7 cellular contexts compared by ENCODE assay signal in the genomic region with DNA sequence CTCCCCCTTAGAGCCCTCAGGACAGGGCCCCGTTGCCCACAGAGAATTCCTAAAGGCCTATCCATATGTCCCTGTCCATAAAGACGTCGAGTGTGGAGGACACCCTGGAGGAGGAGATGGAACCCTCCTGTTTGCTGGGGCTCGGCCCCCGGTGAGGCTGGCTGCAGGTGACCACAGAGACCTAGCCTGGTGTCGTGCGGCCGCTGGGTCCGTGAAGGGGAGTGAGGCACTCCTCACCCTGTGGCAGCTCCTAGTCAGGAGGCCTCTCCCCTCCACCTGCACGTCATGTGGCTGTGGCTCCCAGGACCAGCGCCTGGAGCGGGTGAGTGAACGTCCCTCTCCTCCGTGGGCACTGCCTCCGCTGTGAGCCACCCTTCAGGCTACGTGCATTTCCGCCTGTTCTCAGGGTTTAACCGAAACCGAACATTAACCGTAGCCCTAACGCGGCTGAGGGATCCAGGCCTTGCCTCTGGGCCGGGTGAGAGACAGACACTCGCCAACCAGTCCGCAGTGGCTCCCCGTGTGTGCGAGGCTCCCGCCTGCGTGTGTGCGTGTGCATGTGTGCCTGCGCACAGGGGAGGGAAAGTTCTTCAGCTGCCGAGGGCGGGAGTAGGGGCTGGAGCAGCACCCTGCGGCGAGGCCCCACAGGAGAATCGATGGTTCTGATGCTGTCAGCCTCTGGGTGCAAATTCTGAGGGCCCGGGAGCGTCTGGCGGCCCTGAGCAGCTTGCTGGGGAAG. TPM values are rescaled to one million over a fixed set of nuclear protein-coding genes. Genes with fewer than 3 reads are reported as not detected.
DNase-seq lines count a peak whose midpoint lies in the region; ATAC-seq, FAIRE-seq and TF ChIP-seq lines count a peak whose summit lies in the region.

No MANE protein-coding gene starts in this region.

- H3K9ac ChIP-seq in H1 (replicated peaks in 1 of 4; ENCODE audit: extremely low read depth in 1 of 4, low read depth in 3 of 4, low read length in 3 of 4) (no peak overlapping the region), skeletal muscle tissue (ENCODE audit: low read depth in 1 of 3, low read length in 3 of 3) (peak overlapping the region in 2 of 3 donors; percentile 33 to 43)

- no peaks in the 10 kb centered on the region for H3K79me2 ChIP-seq in H1 (ENCODE audit: control insufficient read depth in 1 of 2, insufficient read depth in 2 of 2, low read length in 2 of 2)

- peak overlapping the region; percentile 82; the same call in 1 of the 2 replicates for H4K8ac ChIP-seq in H1 (ENCODE audit: extremely low read depth, insufficient read depth, low read length)

- H3K4me3 ChIP-seq in Peyer's patch = peak overlapping the region in 1 of 4 donors; percentile 4
- peak overlapping the region in 1 of 4 experiments; percentile 7; a peak in 1 of 8 replicates for H3K4me3 ChIP-seq in H1 (ENCODE audit: extremely low read depth in 1 of 4, insufficient read depth in 2 of 4, low read depth in 3 of 4, low read length in 4 of 4)
- peak overlapping the region in 2 of 3 donors; percentile 45 to 49 for H3K4me3 ChIP-seq in skeletal muscle tissue (ENCODE audit: low read length in 3 of 3)

- H3K9me3 ChIP-seq in Peyer's patch (no peaks in the 10 kb centered on the region), H1 (ENCODE audit: insufficient read depth in 2 of 2, low read depth in 1 of 2, low read length in 1 of 2) (no peaks in the 10 kb centered on the region), skeletal muscle tissue (ENCODE audit: control insufficient read depth in 3 of 3, low read length in 3 of 3) (no peaks in the 10 kb centered on the region)

- TF ChIP-seq CTCF in Peyer's patch (IDR thresholded peaks at IDR 0.05) = no peak
- TF ChIP-seq CTCF in H1 (IDR thresholded peaks at IDR 0.05; ENCODE audit: control extremely low read depth in 1 of 3, insufficient read depth in 1 of 3, low read depth in 1 of 3, low read length in 3 of 3) = no peak

- H3K4me1 ChIP-seq in Peyer's patch (peaks cover 0 to 13% (median 4%) of the 10 kb centered on the region in 4 donors), H1 (replicated peaks in 1 of 4; ENCODE audit: control insufficient read depth in 3 of 4, insufficient read depth in 4 of 4, low read length in 3 of 4) (peaks cover 0 to 18% (median 13%) of the 10 kb centered on the region in 4 experiments; a peak in 6 of 7 replicates), skeletal muscle tissue (ENCODE audit: control insufficient read depth in 3 of 3, insufficient read depth in 3 of 3, low read length in 3 of 3) (peaks cover 3 to 24% (median 19%) of the 10 kb centered on the region in 3 donors)

- peak overlapping the region; percentile 98 for H2BK15ac ChIP-seq in H1 (ENCODE audit: low read length)

- no peak overlapping the region for H3K23ac ChIP-seq in H1 (ENCODE audit: insufficient read length)

- no peaks in the 10 kb centered on the region for H3K79me1 ChIP-seq in H1 (ENCODE audit: low read depth, low read length)

- H4K5ac ChIP-seq in H1 (ENCODE audit: insufficient read length, low read depth, low read length) = no peak overlapping the region

- H2AFZ ChIP-seq in H1 (ENCODE audit: low read length) = peak overlapping the region; percentile 46; the same call in 1 of the 2 replicates

- TF ChIP-seq POLR2A in GM19099 (IDR thresholded peaks at IDR 0.05; ENCODE audit: extremely low read depth, insufficient read length, low read depth) = peak; percentile 40
- no peak for TF ChIP-seq POLR2A in Peyer's patch (IDR thresholded peaks at IDR 0.05)
- no peak for TF ChIP-seq POLR2A in H1 (IDR thresholded peaks at IDR 0.05; ENCODE audit: control extremely low read depth in 1 of 2, low read depth in 2 of 2, low read length in 2 of 2)

- DNase-seq in Peyer's patch (no peak), H1 (ENCODE audit: low read depth in 1 of 2, low spot score in 2 of 2) (no peak), NCI-H446 (lab: John Stamatoyannopoulos, UW) (no peak), 8988T (no peak)

- H2BK20ac ChIP-seq in H1 (ENCODE audit: low read length) = peak overlapping the region; percentile 74

- H2BK12ac ChIP-seq in H1 (ENCODE audit: low read depth, low read length) = peak overlapping the region; percentile 51; the same call in 1 of the 2 replicates

- H3K23me2 ChIP-seq in H1 (ENCODE audit: low read depth, low read length) = no peaks in the 10 kb centered on the region

- H3K18ac ChIP-seq in H1 (ENCODE audit: extremely low read depth, low read length) = peak overlapping the region; percentile 62; the same call in 1 of the 2 replicates

- FAIRE-seq in H1 (lab: Jason Lieb, UNC) = no peak

- POLR2A ChIA-PET in H1 (lab: Charles Lee; ENCODE audit: partially characterized antibody) = interaction anchor here (1.7 to 1.8 kb wide), 2 partner anchors 13 to 17 kb away, joined by 8 to 9 read pairs; no protein-coding TSS in a partner anchor

- H4K20me1 ChIP-seq in H1 (replicated peaks in 1 of 2; ENCODE audit: control insufficient read depth in 1 of 2, insufficient read depth in 2 of 2, low read length in 2 of 2) = no peaks in the 10 kb centered on the region

- H3K36me3 ChIP-seq in Peyer's patch (no peaks in the 10 kb centered on the region), H1 (ENCODE audit: control insufficient read depth in 2 of 4, insufficient read depth in 4 of 4, low read length in 3 of 4) (no peaks in the 10 kb centered on the region), skeletal muscle tissue (ENCODE audit: control insufficient read depth in 3 of 3, insufficient read depth in 3 of 3, low read length in 3 of 3) (no peaks in the 10 kb centered on the region)

- H4K91ac ChIP-seq in H1 (replicated peaks; ENCODE audit: insufficient read length, low read length) = peak overlapping the region; percentile 72

- no peak overlapping the region for H2BK120ac ChIP-seq in H1 (replicated peaks; ENCODE audit: low read depth, low read length)

- H2AK5ac ChIP-seq in H1 (ENCODE audit: low read depth, low read length) = no peak overlapping the region

- no peak overlapping the region for H3K14ac ChIP-seq in H1 (ENCODE audit: insufficient read length)

- peak overlapping the region in 1 of 2 experiments; percentile 57; a peak in 1 of 4 replicates for H3K4me2 ChIP-seq in H1 (ENCODE audit: insufficient read depth in 1 of 2, low read depth in 2 of 2, low read length in 2 of 2)

- no peak for ATAC-seq in HG03095 (IDR thresholded peaks at IDR 0.05; ENCODE audit: unreplicated experiment)

- no peak overlapping the region for H3K4ac ChIP-seq in H1 (replicated peaks; ENCODE audit: insufficient read length, low read depth, low read length)

- no peak overlapping the region for H3K56ac ChIP-seq in H1 (replicated peaks; ENCODE audit: insufficient read length, low read depth, low read length)

- peak overlapping the region; percentile 14 to 61 (median 21) for H3K27ac ChIP-seq in Peyer's patch
- no peak overlapping the region for H3K27ac ChIP-seq in H1 (ENCODE audit: low read depth, low read length)
- H3K27ac ChIP-seq in skeletal muscle tissue (ENCODE audit: low read depth, low read length) = peak overlapping the region; percentile 66

- H2BK5ac ChIP-seq in H1 (ENCODE audit: low read depth, low read length) = peak overlapping the region; percentile 10; the same call in 1 of the 2 replicates

- H3K27me3 ChIP-seq in Peyer's patch = no peaks in the 10 kb centered on the region
- peaks cover 0 to 7% (median 3%) of the 10 kb centered on the region in 4 experiments; a peak in 2 of 7 replicates for H3K27me3 ChIP-seq in H1 (replicated peaks in 1 of 4; ENCODE audit: control insufficient read depth in 3 of 4, extremely low read depth in 1 of 4, insufficient read depth in 3 of 4, low read length in 3 of 4)
- H3K27me3 ChIP-seq in skeletal muscle tissue (ENCODE audit: control insufficient read depth in 3 of 3, insufficient read depth in 3 of 3, low read length in 3 of 3) = peaks cover 13 to 46% (median 36%) of the 10 kb centered on the region in 3 donors

- TF ChIP-seq RAD21 in H1 (IDR thresholded peaks at IDR 0.05 in 1 of 2, conservative IDR thresholded peaks at IDR 0.05 in 1 of 2; ENCODE audit: low read depth in 2 of 2, low read length in 2 of 2) = no peak

- CTCF ChIA-PET in H1 (lab: Charles Lee; ENCODE audit: partially characterized antibody) = interaction anchor here (0.6 to 15.0 kb wide), 19 partner anchors 10 to 518 kb away, joined by 3 to 139 read pairs (median 4); partner anchors contain the start of genes C20orf204, LKAAEAR1, OPRL1 and RGS19

- no peak for TF ChIP-seq EP300 in H1 (IDR thresholded peaks at IDR 0.05; ENCODE audit: borderline replicate concordance in 1 of 2, low read depth in 2 of 2, low read length in 2 of 2)

- 78% methylated on average over 39 of the region's 39 CpGs; no CpG with 5 or more reads in 1 of the 2 experiments for WGBS in H1 (ENCODE audit: extremely low coverage in 1 of 2, insufficient coverage in 1 of 2, insufficient read length in 1 of 2, insufficient replicate concordance in 2 of 2, low coverage in 1 of 2, low lambda C conversion rate in 2 of 2, missing lambda C conversion rate in 1 of 2), 2 experiments

RNA-seq across cellular contexts. Expression of gene TCEA2, which starts 5.9 kb away (rescaled TPM):
- total RNA-seq in Peyer's patch (10 to 100 TPM in 2 of 4 donors, 1 to 10 TPM in 2; 4.7 to 19.8 (median 8.3) TPM), skeletal muscle tissue (8.4 TPM)
- total RNA-seq in H1 (2021; fragmentation: NEBNext Ultra II Directional; extraction: Animal tissue kit (Norgen Biotek cat#: 25700)) = 41.4 and 46.3 TPM in 2 replicates
- polyA plus RNA-seq in H1 (2011; rRNA removed) = 42.3 and 66.0 TPM in 2 replicates
- 52.5 TPM for polyA plus RNA-seq in H1 (2011; cell fraction: cytosol; rRNA removed)
- 118 TPM for polyA plus RNA-seq in H1 (2011; cell fraction: nucleus; rRNA removed)
- 34.2 to 60.1 TPM (median 48.8 TPM) in 4 replicates for polyA plus RNA-seq in H1 (2012, experiment 1 of 2)
- 35.4 TPM for polyA plus RNA-seq in H1 (2012, experiment 2 of 2)
- 55.3 TPM for polyA plus RNA-seq in H1 (2013, experiment 1 of 2)
- 51.7 TPM for polyA plus RNA-seq in H1 (2013, experiment 2 of 2)
- 9.5 and 12.8 TPM in 2 replicates for polyA minus RNA-seq in H1 (2011; rRNA and poly(A)+ RNA removed)
- 14.2 TPM for polyA minus RNA-seq in H1 (2011; cell fraction: cytosol; rRNA and poly(A)+ RNA removed)
- 35.6 TPM for polyA minus RNA-seq in H1 (2011; cell fraction: nucleus; rRNA and poly(A)+ RNA removed)

RNA-seq across cellular contexts. Expression of gene SOX18, which starts 7.6 kb away (rescaled TPM):
- total RNA-seq in Peyer's patch = 1 to 10 TPM in 3 of 4 donors, not detected in 1; 2.8 to 6.6 (median 3.4) TPM
- 0.23 TPM in 1 of 2 replicates, not detected in the other for total RNA-seq in H1 (2021; fragmentation: NEBNext Ultra II Directional; extraction: Animal tissue kit (Norgen Biotek cat#: 25700))
- 0.08 and 0.09 TPM in 2 replicates for polyA plus RNA-seq in H1 (2011; rRNA removed)
- not detected for polyA plus RNA-seq in H1 (2011; cell fraction: cytosol; rRNA removed)
- polyA plus RNA-seq in H1 (2011; cell fraction: nucleus; rRNA removed) = 0.13 TPM
- polyA plus RNA-seq in H1 (2012, experiment 1 of 2) = 0.14 to 0.16 TPM in 2 of 4 replicates, not detected in the others
- 0.22 TPM for polyA plus RNA-seq in H1 (2012, experiment 2 of 2)
- 0.34 TPM for polyA plus RNA-seq in H1 (2013, experiment 1 of 2)
- 0.39 TPM for polyA plus RNA-seq in H1 (2013, experiment 2 of 2)
- not detected in 2 replicates for polyA minus RNA-seq in H1 (2011; rRNA and poly(A)+ RNA removed)
- not detected for polyA minus RNA-seq in H1 (2011; cell fraction: cytosol; rRNA and poly(A)+ RNA removed)
- polyA minus RNA-seq in H1 (2011; cell fraction: nucleus; rRNA and poly(A)+ RNA removed) = 0.30 TPM
- 3.7 TPM for total RNA-seq in skeletal muscle tissue

RNA-seq across cellular contexts. Expression of gene C20orf204, which starts 21.1 kb away (rescaled TPM):
- total RNA-seq in Peyer's patch = 1 to 10 TPM in 2 of 4 donors, under 1 TPM in 2; 0.18 to 2.1 (median 1.1) TPM
- total RNA-seq in H1 (2021; fragmentation: NEBNext Ultra II Directional; extraction: Animal tissue kit (Norgen Biotek cat#: 25700)) = 0.52 and 0.61 TPM in 2 replicates
- polyA plus RNA-seq in H1 (2011; rRNA removed) = 0.39 and 0.96 TPM in 2 replicates
- polyA plus RNA-seq in H1 (2011; cell fraction: cytosol; rRNA removed) = 0.36 TPM
- 2.6 TPM for polyA plus RNA-seq in H1 (2011; cell fraction: nucleus; rRNA removed)
- 0.10 to 0.39 TPM (median 0.25 TPM) in 4 replicates for polyA plus RNA-seq in H1 (2012, experiment 1 of 2)
- 0.13 TPM for polyA plus RNA-seq in H1 (2012, experiment 2 of 2)
- 0.57 TPM for polyA plus RNA-seq in H1 (2013, experiment 1 of 2)
- polyA plus RNA-seq in H1 (2013, experiment 2 of 2) = 0.40 TPM
- 0.29 and 0.41 TPM in 2 replicates for polyA minus RNA-seq in H1 (2011; rRNA and poly(A)+ RNA removed)
- 0.22 TPM for polyA minus RNA-seq in H1 (2011; cell fraction: cytosol; rRNA and poly(A)+ RNA removed)
- polyA minus RNA-seq in H1 (2011; cell fraction: nucleus; rRNA and poly(A)+ RNA removed) = 2.3 TPM
- 0.52 TPM for total RNA-seq in skeletal muscle tissue

RNA-seq across cellular contexts. Expression of gene RGS19, which starts 22.3 kb away (rescaled TPM):
- total RNA-seq in Peyer's patch = 10 to 100 TPM in 1 of 4 donors, 1 to 10 TPM in 3; 3.3 to 39.6 (median 6.8) TPM
- 12.7 and 13.1 TPM in 2 replicates for total RNA-seq in H1 (2021; fragmentation: NEBNext Ultra II Directional; extraction: Animal tissue kit (Norgen Biotek cat#: 25700))
- 16.8 and 21.9 TPM in 2 replicates for polyA plus RNA-seq in H1 (2011; rRNA removed)
- polyA plus RNA-seq in H1 (2011; cell fraction: cytosol; rRNA removed) = 14.6 TPM
- polyA plus RNA-seq in H1 (2011; cell fraction: nucleus; rRNA removed) = 18.9 TPM
- 9.5 to 12.1 TPM (median 10.6 TPM) in 4 replicates for polyA plus RNA-seq in H1 (2012, experiment 1 of 2)
- polyA plus RNA-seq in H1 (2012, experiment 2 of 2) = 8.8 TPM
- polyA plus RNA-seq in H1 (2013, experiment 1 of 2) = 9.0 TPM
- polyA plus RNA-seq in H1 (2013, experiment 2 of 2) = 8.9 TPM
- 4.3 and 4.8 TPM in 2 replicates for polyA minus RNA-seq in H1 (2011; rRNA and poly(A)+ RNA removed)
- 8.7 TPM for polyA minus RNA-seq in H1 (2011; cell fraction: cytosol; rRNA and poly(A)+ RNA removed)
- polyA minus RNA-seq in H1 (2011; cell fraction: nucleus; rRNA and poly(A)+ RNA removed) = 6.3 TPM
- 5.2 TPM for total RNA-seq in skeletal muscle tissue

RNA-seq across cellular contexts. Expression of gene OPRL1, which starts 22.8 kb away (rescaled TPM):
- under 1 TPM in 1 of 4 donors, not detected in 3; 0.27 TPM for total RNA-seq in Peyer's patch
- total RNA-seq in H1 (2021; fragmentation: NEBNext Ultra II Directional; extraction: Animal tissue kit (Norgen Biotek cat#: 25700)) = 0.52 and 0.63 TPM in 2 replicates
- polyA plus RNA-seq in H1 (2011; rRNA removed) = 0.98 and 2.0 TPM in 2 replicates
- polyA plus RNA-seq in H1 (2011; cell fraction: cytosol; rRNA removed) = 1.3 TPM
- polyA plus RNA-seq in H1 (2011; cell fraction: nucleus; rRNA removed) = 2.1 TPM
- polyA plus RNA-seq in H1 (2012, experiment 1 of 2) = 0.52 to 1.4 TPM (median 1.1 TPM) in 4 replicates
- 0.81 TPM for polyA plus RNA-seq in H1 (2012, experiment 2 of 2)
- polyA plus RNA-seq in H1 (2013, experiment 1 of 2) = 0.39 TPM
- 0.46 TPM for polyA plus RNA-seq in H1 (2013, experiment 2 of 2)
- 1.2 and 1.4 TPM in 2 replicates for polyA minus RNA-seq in H1 (2011; rRNA and poly(A)+ RNA removed)
- polyA minus RNA-seq in H1 (2011; cell fraction: cytosol; rRNA and poly(A)+ RNA removed) = 1.4 TPM
- 0.50 TPM for polyA minus RNA-seq in H1 (2011; cell fraction: nucleus; rRNA and poly(A)+ RNA removed)
- 0.52 TPM for total RNA-seq in skeletal muscle tissue

Comparison
In these comparisons a context has a peak if more than half of its experiments do, and no peak if none do; other contexts are left out.
1. H3K9ac ChIP-seq: peak in skeletal muscle tissue (2 of 3); none in H1 (0 of 4).